1 cellular context compared by ENCODE assay signal in the genomic region with DNA sequence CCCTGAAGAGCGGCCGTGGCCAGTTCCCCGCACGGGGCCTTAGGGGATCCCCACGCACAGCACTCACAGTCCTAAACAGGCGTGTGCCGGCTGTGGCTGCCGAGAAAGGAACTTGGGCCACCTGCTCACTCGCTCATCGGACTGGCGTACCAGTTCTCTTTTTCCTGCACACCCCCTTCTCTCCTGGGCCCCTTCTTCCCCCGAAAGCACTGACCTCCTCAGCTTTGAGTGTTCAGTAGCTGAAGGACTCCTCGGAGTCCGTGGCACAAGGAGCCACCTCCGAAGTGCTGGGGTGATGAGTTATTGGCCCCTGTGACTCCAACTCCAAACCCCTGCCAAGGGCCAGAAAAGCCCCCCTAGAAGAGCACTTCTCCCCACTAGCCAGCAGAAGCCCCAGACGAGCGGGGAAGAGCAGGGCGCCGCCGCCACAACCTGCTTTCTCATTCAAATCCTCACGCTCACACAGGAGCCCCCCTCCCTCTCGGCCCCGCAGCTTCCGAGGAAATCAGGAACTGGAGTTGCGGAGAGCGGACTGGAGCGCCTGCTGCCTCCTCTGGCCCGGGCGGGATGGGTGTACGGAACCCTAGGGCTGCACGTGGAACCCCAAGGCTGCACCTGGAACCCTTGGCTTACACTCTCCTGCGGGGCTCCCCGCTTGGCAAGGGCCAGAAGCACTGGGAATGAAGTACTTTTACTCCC.
TF ChIP-seq lines count a peak whose summit lies in the region.

A gene with protein sequence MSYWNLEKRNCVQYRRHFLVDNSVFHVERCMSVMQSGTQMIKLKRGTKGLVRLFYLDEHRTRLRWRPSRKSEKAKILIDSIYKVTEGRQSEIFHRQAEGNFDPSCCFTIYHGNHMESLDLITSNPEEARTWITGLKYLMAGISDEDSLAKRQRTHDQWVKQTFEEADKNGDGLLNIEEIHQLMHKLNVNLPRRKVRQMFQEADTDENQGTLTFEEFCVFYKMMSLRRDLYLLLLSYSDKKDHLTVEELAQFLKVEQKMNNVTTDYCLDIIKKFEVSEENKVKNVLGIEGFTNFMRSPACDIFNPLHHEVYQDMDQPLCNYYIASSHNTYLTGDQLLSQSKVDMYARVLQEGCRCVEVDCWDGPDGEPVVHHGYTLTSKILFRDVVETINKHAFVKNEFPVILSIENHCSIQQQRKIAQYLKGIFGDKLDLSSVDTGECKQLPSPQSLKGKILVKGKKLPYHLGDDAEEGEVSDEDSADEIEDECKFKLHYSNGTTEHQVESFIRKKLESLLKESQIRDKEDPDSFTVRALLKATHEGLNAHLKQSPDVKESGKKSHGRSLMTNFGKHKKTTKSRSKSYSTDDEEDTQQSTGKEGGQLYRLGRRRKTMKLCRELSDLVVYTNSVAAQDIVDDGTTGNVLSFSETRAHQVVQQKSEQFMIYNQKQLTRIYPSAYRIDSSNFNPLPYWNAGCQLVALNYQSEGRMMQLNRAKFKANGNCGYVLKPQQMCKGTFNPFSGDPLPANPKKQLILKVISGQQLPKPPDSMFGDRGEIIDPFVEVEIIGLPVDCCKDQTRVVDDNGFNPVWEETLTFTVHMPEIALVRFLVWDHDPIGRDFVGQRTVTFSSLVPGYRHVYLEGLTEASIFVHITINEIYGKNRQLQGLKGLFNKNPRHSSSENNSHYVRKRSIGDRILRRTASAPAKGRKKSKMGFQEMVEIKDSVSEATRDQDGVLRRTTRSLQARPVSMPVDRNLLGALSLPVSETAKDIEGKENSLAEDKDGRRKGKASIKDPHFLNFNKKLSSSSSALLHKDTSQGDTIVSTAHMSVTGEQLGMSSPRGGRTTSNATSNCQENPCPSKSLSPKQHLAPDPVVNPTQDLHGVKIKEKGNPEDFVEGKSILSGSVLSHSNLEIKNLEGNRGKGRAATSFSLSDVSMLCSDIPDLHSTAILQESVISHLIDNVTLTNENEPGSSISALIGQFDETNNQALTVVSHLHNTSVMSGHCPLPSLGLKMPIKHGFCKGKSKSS (N-terminal part only) (minus strand): TSS at position 446 of the 699 bp plus-strand sequence. CDS start 40,847 bp downstream, outside the sequence.

TF ChIP-seq in HepG2, 621 proteins besides CTCF, POLR2A, EP300 and RAD21 (continued from another document and continues in another):
- TF ChIP-seq, protein P1, sequence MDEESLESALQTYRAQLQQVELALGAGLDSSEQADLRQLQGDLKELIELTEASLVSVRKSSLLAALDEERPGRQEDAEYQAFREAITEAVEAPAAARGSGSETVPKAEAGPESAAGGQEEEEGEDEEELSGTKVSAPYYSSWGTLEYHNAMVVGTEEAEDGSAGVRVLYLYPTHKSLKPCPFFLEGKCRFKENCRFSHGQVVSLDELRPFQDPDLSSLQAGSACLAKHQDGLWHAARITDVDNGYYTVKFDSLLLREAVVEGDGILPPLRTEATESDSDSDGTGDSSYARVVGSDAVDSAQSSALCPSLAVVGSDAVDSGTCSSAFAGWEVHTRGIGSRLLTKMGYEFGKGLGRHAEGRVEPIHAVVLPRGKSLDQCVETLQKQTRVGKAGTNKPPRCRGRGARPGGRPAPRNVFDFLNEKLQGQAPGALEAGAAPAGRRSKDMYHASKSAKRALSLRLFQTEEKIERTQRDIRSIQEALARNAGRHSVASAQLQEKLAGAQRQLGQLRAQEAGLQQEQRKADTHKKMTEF (CRISPR knock-in tag; IDR thresholded peaks at IDR 0.05), result no peak
- TF ChIP-seq, protein P2, sequence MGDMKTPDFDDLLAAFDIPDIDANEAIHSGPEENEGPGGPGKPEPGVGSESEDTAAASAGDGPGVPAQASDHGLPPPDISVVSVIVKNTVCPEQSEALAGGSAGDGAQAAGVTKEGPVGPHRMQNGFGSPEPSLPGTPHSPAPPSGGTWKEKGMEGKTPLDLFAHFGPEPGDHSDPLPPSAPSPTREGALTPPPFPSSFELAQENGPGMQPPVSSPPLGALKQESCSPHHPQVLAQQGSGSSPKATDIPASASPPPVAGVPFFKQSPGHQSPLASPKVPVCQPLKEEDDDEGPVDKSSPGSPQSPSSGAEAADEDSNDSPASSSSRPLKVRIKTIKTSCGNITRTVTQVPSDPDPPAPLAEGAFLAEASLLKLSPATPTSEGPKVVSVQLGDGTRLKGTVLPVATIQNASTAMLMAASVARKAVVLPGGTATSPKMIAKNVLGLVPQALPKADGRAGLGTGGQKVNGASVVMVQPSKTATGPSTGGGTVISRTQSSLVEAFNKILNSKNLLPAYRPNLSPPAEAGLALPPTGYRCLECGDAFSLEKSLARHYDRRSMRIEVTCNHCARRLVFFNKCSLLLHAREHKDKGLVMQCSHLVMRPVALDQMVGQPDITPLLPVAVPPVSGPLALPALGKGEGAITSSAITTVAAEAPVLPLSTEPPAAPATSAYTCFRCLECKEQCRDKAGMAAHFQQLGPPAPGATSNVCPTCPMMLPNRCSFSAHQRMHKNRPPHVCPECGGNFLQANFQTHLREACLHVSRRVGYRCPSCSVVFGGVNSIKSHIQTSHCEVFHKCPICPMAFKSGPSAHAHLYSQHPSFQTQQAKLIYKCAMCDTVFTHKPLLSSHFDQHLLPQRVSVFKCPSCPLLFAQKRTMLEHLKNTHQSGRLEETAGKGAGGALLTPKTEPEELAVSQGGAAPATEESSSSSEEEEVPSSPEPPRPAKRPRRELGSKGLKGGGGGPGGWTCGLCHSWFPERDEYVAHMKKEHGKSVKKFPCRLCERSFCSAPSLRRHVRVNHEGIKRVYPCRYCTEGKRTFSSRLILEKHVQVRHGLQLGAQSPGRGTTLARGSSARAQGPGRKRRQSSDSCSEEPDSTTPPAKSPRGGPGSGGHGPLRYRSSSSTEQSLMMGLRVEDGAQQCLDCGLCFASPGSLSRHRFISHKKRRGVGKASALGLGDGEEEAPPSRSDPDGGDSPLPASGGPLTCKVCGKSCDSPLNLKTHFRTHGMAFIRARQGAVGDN (CRISPR knock-in tag; IDR thresholded peaks at IDR 0.05), result peak; percentile 63
- TF ChIP-seq, protein P3, sequence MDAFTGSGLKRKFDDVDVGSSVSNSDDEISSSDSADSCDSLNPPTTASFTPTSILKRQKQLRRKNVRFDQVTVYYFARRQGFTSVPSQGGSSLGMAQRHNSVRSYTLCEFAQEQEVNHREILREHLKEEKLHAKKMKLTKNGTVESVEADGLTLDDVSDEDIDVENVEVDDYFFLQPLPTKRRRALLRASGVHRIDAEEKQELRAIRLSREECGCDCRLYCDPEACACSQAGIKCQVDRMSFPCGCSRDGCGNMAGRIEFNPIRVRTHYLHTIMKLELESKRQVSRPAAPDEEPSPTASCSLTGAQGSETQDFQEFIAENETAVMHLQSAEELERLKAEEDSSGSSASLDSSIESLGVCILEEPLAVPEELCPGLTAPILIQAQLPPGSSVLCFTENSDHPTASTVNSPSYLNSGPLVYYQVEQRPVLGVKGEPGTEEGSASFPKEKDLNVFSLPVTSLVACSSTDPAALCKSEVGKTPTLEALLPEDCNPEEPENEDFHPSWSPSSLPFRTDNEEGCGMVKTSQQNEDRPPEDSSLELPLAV (CRISPR knock-in tag; conservative IDR thresholded peaks at IDR 0.05; ENCODE audit: low read depth), result no peak
- TF ChIP-seq NR3C1 (CRISPR knock-in tag; IDR thresholded peaks at IDR 0.05) (no peak), TBX2 (CRISPR knock-in tag; IDR thresholded peaks at IDR 0.05; ENCODE audit: borderline replicate concordance) (peak; percentile 40), PHF20 (CRISPR knock-in tag; IDR thresholded peaks at IDR 0.05) (0 out of 2 replicates have a peak, but pooled peaks have one; percentile 14), KLF13 (CRISPR knock-in tag; IDR thresholded peaks at IDR 0.05) (no peak), KDM2A (CRISPR knock-in tag; IDR thresholded peaks at IDR 0.05; ENCODE audit: borderline replicate concordance, low read depth) (peak; percentile 79; the same call in 1 of the 2 replicates), POGZ (CRISPR knock-in tag; IDR thresholded peaks at IDR 0.05) (peak; percentile 79), MZF1 (CRISPR knock-in tag; IDR thresholded peaks at IDR 0.05; ENCODE audit: borderline replicate concordance) (no peak), MYC (CRISPR knock-in tag; IDR thresholded peaks at IDR 0.05; ENCODE audit: borderline replicate concordance) (peak; percentile 77; the same call in 1 of the 2 replicates), RXRB (CRISPR knock-in tag; IDR thresholded peaks at IDR 0.05; ENCODE audit: borderline replicate concordance) (peak; percentile 29; the same call in 1 of the 2 replicates), NFIB (CRISPR knock-in tag; IDR thresholded peaks at IDR 0.05; ENCODE audit: borderline replicate concordance) (no peak), STAT5B (CRISPR knock-in tag; IDR thresholded peaks at IDR 0.05) (no peak), ZNF101 (CRISPR knock-in tag; IDR thresholded peaks at IDR 0.05; ENCODE audit: borderline replicate concordance, low read depth) (no peak), ZEB1 (IDR thresholded peaks at IDR 0.05; ENCODE audit: insufficient replicate concordance, low read depth) (no peak), IRX3 (CRISPR knock-in tag; IDR thresholded peaks at IDR 0.05; ENCODE audit: borderline replicate concordance, low read depth) (no peak)
- TF ChIP-seq, protein P4, sequence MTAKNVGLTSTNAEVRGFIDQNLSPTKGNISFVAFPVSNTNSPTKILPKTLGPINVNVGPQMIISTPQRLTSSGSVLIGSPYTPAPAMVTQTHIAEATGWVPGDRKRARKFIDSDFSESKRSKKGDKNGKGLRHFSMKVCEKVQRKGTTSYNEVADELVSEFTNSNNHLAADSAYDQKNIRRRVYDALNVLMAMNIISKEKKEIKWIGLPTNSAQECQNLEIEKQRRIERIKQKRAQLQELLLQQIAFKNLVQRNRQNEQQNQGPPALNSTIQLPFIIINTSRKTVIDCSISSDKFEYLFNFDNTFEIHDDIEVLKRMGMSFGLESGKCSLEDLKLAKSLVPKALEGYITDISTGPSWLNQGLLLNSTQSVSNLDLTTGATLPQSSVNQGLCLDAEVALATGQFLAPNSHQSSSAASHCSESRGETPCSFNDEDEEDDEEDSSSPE (CRISPR knock-in tag; IDR thresholded peaks at IDR 0.05), result peak; percentile 30; the same call in 1 of the 2 replicates
- TF ChIP-seq, protein P5, sequence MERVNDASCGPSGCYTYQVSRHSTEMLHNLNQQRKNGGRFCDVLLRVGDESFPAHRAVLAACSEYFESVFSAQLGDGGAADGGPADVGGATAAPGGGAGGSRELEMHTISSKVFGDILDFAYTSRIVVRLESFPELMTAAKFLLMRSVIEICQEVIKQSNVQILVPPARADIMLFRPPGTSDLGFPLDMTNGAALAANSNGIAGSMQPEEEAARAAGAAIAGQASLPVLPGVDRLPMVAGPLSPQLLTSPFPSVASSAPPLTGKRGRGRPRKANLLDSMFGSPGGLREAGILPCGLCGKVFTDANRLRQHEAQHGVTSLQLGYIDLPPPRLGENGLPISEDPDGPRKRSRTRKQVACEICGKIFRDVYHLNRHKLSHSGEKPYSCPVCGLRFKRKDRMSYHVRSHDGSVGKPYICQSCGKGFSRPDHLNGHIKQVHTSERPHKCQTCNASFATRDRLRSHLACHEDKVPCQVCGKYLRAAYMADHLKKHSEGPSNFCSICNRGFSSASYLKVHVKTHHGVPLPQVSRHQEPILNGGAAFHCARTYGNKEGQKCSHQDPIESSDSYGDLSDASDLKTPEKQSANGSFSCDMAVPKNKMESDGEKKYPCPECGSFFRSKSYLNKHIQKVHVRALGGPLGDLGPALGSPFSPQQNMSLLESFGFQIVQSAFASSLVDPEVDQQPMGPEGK (CRISPR knock-in tag; IDR thresholded peaks at IDR 0.05), result peak; percentile 80
- TF ChIP-seq, protein P6, sequence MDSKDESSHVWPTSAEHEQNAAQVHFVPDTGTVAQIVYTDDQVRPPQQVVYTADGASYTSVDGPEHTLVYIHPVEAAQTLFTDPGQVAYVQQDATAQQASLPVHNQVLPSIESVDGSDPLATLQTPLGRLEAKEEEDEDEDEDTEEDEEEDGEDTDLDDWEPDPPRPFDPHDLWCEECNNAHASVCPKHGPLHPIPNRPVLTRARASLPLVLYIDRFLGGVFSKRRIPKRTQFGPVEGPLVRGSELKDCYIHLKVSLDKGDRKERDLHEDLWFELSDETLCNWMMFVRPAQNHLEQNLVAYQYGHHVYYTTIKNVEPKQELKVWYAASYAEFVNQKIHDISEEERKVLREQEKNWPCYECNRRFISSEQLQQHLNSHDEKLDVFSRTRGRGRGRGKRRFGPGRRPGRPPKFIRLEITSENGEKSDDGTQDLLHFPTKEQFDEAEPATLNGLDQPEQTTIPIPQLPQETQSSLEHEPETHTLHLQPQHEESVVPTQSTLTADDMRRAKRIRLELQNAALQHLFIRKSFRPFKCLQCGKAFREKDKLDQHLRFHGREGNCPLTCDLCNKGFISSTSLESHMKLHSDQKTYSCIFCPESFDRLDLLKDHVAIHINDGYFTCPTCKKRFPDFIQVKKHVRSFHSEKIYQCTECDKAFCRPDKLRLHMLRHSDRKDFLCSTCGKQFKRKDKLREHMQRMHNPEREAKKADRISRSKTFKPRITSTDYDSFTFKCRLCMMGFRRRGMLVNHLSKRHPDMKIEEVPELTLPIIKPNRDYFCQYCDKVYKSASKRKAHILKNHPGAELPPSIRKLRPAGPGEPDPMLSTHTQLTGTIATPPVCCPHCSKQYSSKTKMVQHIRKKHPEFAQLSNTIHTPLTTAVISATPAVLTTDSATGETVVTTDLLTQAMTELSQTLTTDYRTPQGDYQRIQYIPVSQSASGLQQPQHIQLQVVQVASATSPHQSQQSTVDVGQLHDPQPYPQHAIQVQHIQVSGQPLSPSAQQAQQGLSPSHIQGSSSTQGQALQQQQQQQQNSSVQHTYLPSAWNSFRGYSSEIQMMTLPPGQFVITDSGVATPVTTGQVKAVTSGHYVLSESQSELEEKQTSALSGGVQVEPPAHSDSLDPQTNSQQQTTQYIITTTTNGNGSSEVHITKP (CRISPR knock-in tag; IDR thresholded peaks at IDR 0.05; ENCODE audit: low read depth), result no peak
- TF ChIP-seq, protein P7, sequence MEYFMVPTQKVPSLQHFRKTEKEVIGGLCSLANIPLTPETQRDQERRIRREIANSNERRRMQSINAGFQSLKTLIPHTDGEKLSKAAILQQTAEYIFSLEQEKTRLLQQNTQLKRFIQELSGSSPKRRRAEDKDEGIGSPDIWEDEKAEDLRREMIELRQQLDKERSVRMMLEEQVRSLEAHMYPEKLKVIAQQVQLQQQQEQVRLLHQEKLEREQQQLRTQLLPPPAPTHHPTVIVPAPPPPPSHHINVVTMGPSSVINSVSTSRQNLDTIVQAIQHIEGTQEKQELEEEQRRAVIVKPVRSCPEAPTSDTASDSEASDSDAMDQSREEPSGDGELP (IDR thresholded peaks at IDR 0.05; ENCODE audit: borderline replicate concordance, low read depth), result peak; percentile 18; the same call in 1 of the 2 replicates
- TF ChIP-seq, protein P8, sequence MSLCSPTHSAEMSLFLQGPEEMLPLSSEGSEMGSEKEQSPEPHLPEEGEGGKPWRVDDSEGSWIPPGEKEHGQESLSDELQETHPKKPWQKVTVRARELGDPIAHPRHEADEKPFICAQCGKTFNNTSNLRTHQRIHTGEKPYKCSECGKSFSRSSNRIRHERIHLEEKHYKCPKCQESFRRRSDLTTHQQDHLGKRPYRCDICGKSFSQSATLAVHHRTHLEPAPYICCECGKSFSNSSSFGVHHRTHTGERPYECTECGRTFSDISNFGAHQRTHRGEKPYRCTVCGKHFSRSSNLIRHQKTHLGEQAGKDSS (CRISPR knock-in tag; IDR thresholded peaks at IDR 0.05; ENCODE audit: borderline replicate concordance, low read depth), result peak; percentile 63; the same call in 1 of the 2 replicates
- TF ChIP-seq, protein P9, sequence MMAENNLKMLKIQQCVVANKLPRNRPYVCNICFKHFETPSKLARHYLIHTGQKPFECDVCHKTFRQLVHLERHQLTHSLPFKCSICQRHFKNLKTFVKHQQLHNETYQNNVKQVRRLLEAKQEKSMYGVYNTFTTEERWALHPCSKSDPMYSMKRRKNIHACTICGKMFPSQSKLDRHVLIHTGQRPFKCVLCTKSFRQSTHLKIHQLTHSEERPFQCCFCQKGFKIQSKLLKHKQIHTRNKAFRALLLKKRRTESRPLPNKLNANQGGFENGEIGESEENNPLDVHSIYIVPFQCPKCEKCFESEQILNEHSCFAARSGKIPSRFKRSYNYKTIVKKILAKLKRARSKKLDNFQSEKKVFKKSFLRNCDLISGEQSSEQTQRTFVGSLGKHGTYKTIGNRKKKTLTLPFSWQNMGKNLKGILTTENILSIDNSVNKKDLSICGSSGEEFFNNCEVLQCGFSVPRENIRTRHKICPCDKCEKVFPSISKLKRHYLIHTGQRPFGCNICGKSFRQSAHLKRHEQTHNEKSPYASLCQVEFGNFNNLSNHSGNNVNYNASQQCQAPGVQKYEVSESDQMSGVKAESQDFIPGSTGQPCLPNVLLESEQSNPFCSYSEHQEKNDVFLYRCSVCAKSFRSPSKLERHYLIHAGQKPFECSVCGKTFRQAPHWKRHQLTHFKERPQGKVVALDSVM (CRISPR knock-in tag; IDR thresholded peaks at IDR 0.05), result peak; percentile 54
